1 cellular context compared by ENCODE assay signal in genomic region chr14:22929104-22929847, GRCh38.
TF ChIP-seq lines count a peak whose summit lies in the region.

Gene PRMT5, minus strand, starts transcription at chr14:22929376. Its CDS starts 15 bp downstream, at chr14:22929361.

TF ChIP-seq in K562, 482 proteins besides CTCF, POLR2A, EP300 and RAD21 (continued from another document and continues in another):
- TF ChIP-seq PCBP1 (IDR thresholded peaks at IDR 0.05; ENCODE audit: low read depth, low read length, poor library complexity, severe bottlenecking) (peak; percentile 46), TFAP4 (CRISPR knock-in tag; IDR thresholded peaks at IDR 0.05; ENCODE audit: borderline replicate concordance) (peak; percentile 74; the same call in 1 of the 2 replicates), ZNF696 (CRISPR knock-in tag; conservative IDR thresholded peaks at IDR 0.05) (no peak), MTF1 (CRISPR knock-in tag; IDR thresholded peaks at IDR 0.05; ENCODE audit: borderline replicate concordance) (no peak), TCF7L2 (IDR thresholded peaks at IDR 0.05; ENCODE audit: low read depth, low read length) (peak; percentile 35; the same call in 1 of the 2 replicates), ZBTB7A (IDR thresholded peaks at IDR 0.05; ENCODE audit: borderline replicate concordance, control insufficient read depth, low read depth, low read length) (peak; percentile 63; the same call in 1 of the 2 replicates), MECOM (CRISPR knock-in tag; IDR thresholded peaks at IDR 0.05) (peak; percentile 63; the same call in 1 of the 2 replicates), SAP30 (IDR thresholded peaks at IDR 0.05; ENCODE audit: borderline replicate concordance, insufficient read depth, low read depth, low read length, poor library complexity, severe bottlenecking) (peak; percentile 95), ZNF217 (CRISPR knock-in tag; IDR thresholded peaks at IDR 0.05) (no peak), FOXM1 (IDR thresholded peaks at IDR 0.05; ENCODE audit: low read depth) (0 out of 2 replicates have a peak, but pooled peaks have one; percentile 20), FOXM1 (CRISPR knock-in tag; IDR thresholded peaks at IDR 0.05; ENCODE audit: low read depth) (0 out of 2 replicates have a peak, but pooled peaks have one; percentile 76), POLR2G (IDR thresholded peaks at IDR 0.05; ENCODE audit: low read depth, low read length) (peak; percentile 99), ZBTB8A (IDR thresholded peaks at IDR 0.05; ENCODE audit: partially characterized antibody) (peak; percentile 72), ZNF76 (CRISPR knock-in tag; IDR thresholded peaks at IDR 0.05; ENCODE audit: borderline replicate concordance) (no peak), RBBP5 (IDR thresholded peaks at IDR 0.05; ENCODE audit: borderline replicate concordance, insufficient read depth, low read length, poor library complexity, severe bottlenecking) (peak; percentile 91), CTBP1 (IDR thresholded peaks at IDR 0.05; ENCODE audit: borderline replicate concordance) (peak; percentile 39; the same call in 1 of the 2 replicates), PYGO2 (tag; IDR thresholded peaks at IDR 0.05) (no peak), SMARCC2 (IDR thresholded peaks at IDR 0.05; ENCODE audit: low read depth) (no peak), ZNF766 (CRISPR knock-in tag; conservative IDR thresholded peaks at IDR 0.05) (no peak), KDM4B (IDR thresholded peaks at IDR 0.05; ENCODE audit: borderline replicate concordance in 2 of 2, low read depth in 1 of 2) (peak in 1 of 2 experiments; percentile 59; a peak in 1 of 4 replicates), ZBED1 (IDR thresholded peaks at IDR 0.05) (no peak), HDAC2 (IDR thresholded peaks at IDR 0.05) (peak; percentile 80), RBM15 (IDR thresholded peaks at IDR 0.05; ENCODE audit: insufficient read depth, low read length) (no peak), FOXO4 (CRISPR knock-in tag; IDR thresholded peaks at IDR 0.05) (peak; percentile 57; the same call in 1 of the 2 replicates), E2F3 (CRISPR knock-in tag; IDR thresholded peaks at IDR 0.05) (peak; percentile 61; the same call in 1 of the 2 replicates), KLF10 (CRISPR knock-in tag; IDR thresholded peaks at IDR 0.05) (no peak), GABPB1 (CRISPR knock-in tag; IDR thresholded peaks at IDR 0.05) (peak; percentile 58; the same call in 1 of the 2 replicates), MEIS2 (IDR thresholded peaks at IDR 0.05; ENCODE audit: partially characterized antibody) (peak; percentile 62), SMAD3 (CRISPR knock-in tag; conservative IDR thresholded peaks at IDR 0.05) (0 out of 2 replicates have a peak, but pooled peaks have one; percentile 51), MNT (conservative IDR thresholded peaks at IDR 0.05) (peak; percentile 88 to 93), BDP1 (IDR thresholded peaks at IDR 0.05; ENCODE audit: insufficient read depth, insufficient read length) (peak; percentile 90), XRCC5 (IDR thresholded peaks at IDR 0.05; ENCODE audit: low read depth, low read length) (peak; percentile 71)
- TF ChIP-seq, protein P1, sequence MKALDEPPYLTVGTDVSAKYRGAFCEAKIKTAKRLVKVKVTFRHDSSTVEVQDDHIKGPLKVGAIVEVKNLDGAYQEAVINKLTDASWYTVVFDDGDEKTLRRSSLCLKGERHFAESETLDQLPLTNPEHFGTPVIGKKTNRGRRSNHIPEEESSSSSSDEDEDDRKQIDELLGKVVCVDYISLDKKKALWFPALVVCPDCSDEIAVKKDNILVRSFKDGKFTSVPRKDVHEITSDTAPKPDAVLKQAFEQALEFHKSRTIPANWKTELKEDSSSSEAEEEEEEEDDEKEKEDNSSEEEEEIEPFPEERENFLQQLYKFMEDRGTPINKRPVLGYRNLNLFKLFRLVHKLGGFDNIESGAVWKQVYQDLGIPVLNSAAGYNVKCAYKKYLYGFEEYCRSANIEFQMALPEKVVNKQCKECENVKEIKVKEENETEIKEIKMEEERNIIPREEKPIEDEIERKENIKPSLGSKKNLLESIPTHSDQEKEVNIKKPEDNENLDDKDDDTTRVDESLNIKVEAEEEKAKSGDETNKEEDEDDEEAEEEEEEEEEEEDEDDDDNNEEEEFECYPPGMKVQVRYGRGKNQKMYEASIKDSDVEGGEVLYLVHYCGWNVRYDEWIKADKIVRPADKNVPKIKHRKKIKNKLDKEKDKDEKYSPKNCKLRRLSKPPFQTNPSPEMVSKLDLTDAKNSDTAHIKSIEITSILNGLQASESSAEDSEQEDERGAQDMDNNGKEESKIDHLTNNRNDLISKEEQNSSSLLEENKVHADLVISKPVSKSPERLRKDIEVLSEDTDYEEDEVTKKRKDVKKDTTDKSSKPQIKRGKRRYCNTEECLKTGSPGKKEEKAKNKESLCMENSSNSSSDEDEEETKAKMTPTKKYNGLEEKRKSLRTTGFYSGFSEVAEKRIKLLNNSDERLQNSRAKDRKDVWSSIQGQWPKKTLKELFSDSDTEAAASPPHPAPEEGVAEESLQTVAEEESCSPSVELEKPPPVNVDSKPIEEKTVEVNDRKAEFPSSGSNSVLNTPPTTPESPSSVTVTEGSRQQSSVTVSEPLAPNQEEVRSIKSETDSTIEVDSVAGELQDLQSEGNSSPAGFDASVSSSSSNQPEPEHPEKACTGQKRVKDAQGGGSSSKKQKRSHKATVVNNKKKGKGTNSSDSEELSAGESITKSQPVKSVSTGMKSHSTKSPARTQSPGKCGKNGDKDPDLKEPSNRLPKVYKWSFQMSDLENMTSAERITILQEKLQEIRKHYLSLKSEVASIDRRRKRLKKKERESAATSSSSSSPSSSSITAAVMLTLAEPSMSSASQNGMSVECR (CRISPR knock-in tag; IDR thresholded peaks at IDR 0.05) = peak; percentile 87
- TF ChIP-seq, protein P2, sequence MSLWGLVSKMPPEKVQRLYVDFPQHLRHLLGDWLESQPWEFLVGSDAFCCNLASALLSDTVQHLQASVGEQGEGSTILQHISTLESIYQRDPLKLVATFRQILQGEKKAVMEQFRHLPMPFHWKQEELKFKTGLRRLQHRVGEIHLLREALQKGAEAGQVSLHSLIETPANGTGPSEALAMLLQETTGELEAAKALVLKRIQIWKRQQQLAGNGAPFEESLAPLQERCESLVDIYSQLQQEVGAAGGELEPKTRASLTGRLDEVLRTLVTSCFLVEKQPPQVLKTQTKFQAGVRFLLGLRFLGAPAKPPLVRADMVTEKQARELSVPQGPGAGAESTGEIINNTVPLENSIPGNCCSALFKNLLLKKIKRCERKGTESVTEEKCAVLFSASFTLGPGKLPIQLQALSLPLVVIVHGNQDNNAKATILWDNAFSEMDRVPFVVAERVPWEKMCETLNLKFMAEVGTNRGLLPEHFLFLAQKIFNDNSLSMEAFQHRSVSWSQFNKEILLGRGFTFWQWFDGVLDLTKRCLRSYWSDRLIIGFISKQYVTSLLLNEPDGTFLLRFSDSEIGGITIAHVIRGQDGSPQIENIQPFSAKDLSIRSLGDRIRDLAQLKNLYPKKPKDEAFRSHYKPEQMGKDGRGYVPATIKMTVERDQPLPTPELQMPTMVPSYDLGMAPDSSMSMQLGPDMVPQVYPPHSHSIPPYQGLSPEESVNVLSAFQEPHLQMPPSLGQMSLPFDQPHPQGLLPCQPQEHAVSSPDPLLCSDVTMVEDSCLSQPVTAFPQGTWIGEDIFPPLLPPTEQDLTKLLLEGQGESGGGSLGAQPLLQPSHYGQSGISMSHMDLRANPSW (CRISPR knock-in tag; IDR thresholded peaks at IDR 0.05) = 0 out of 2 replicates have a peak, but pooled peaks have one; percentile 43
- TF ChIP-seq, protein P3, sequence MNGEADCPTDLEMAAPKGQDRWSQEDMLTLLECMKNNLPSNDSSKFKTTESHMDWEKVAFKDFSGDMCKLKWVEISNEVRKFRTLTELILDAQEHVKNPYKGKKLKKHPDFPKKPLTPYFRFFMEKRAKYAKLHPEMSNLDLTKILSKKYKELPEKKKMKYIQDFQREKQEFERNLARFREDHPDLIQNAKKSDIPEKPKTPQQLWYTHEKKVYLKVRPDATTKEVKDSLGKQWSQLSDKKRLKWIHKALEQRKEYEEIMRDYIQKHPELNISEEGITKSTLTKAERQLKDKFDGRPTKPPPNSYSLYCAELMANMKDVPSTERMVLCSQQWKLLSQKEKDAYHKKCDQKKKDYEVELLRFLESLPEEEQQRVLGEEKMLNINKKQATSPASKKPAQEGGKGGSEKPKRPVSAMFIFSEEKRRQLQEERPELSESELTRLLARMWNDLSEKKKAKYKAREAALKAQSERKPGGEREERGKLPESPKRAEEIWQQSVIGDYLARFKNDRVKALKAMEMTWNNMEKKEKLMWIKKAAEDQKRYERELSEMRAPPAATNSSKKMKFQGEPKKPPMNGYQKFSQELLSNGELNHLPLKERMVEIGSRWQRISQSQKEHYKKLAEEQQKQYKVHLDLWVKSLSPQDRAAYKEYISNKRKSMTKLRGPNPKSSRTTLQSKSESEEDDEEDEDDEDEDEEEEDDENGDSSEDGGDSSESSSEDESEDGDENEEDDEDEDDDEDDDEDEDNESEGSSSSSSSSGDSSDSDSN (IDR thresholded peaks at IDR 0.05; ENCODE audit: borderline replicate concordance in 1 of 2, low read depth in 2 of 2, low read length in 2 of 2) = 0 out of 4 replicates have a peak, but pooled peaks of 1 of the 2 experiments have one; percentile 38
